ENCODE assay signal across 26 cellular contexts in the genomic region with DNA sequence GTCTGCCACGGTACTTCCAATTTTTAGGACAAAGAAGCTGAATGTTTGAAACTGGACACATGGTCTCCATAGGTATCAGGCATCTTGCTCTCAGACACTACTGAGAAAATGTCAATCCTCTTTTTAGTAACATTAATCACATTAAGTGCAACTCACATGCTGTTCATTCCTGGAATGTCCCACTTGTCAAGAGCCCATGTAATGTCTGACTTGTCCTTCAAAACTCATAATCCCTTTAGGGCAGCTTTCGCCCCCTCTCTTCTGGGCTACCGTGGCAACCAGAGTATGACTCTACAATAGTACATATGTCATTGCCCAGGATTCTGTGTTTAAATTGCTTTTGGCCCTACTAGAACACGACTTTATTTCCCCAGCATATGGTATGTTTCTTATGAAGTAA. TPM values are rescaled to one million over a fixed set of nuclear protein-coding genes. Genes with fewer than 3 reads are reported as not detected.
DNase-seq lines count a peak whose midpoint lies in the region; ATAC-seq, FAIRE-seq and TF ChIP-seq lines count a peak whose summit lies in the region.
"Had no signal": no experiment of that assay in that cellular context is flagged by ENCODE, and none has a peak within 500 bp of the region (broad histone marks: within the 10 kb centered on the region; RNA-seq: fewer than 3 reads in every experiment).

No MANE protein-coding gene starts in this region.

- H3K9ac ChIP-seq in HepG2 (ENCODE audit: insufficient read depth, low read depth, low read length): no peak overlapping the region
- H3K9ac ChIP-seq: KMS-11 had no signal

- no peak for DNase-seq in HepG2 (ENCODE audit: low spot score)
- DNase-seq in right lobe of liver: no peak
- peak; percentile 96 for DNase-seq in NCI-H82 (lab: John Stamatoyannopoulos, UW)
- DNase-seq in left lung: no peak
- DNase-seq in DMS 273 treated with DMSO at 0.1 percent for 48 hours (lab: John Stamatoyannopoulos, UW): no peak
- DNase-seq in GM03348 (ENCODE audit: low spot score): no peak
- DNase-seq: BE2C; DMS79 treated with DMSO at 0.1 percent for 48 hours; IMR-90; MV-4-11; NCI-H1105 treated with DMSO at 0.1 percent for 48 hours; NCI-H1694; NCI-H2081; NCI-H446 treated with DMSO at 0.1 percent for 48 hours; NK-92 treated with Interleukin-12 subunit alpha and Interleukin-12 subunit beta, amount 100 ng/mL, for 24 hours; SJCRH30; T-cell had no signal

- intact Hi-C loops in HepG2 (cut with micrococcal nuclease; ENCODE audit: unreplicated experiment): no loop called here
- intact Hi-C loops in right lobe of liver (cut with DNase I): no loop called here
- intact Hi-C loops in left lung (cut with DNase I): no loop called here

- TF ChIP-seq EP300 in HepG2 (IDR thresholded peaks at IDR 0.05; ENCODE audit: low read depth in 2 of 2, low read length in 2 of 2) (no peak), HepG2 (CRISPR knock-in tag; IDR thresholded peaks at IDR 0.05; ENCODE audit: borderline replicate concordance) (no peak)

- H3K36me3 ChIP-seq in HepG2 (replicated peaks in 1 of 2; ENCODE audit: control insufficient read depth in 1 of 2, insufficient read depth in 2 of 2, low read length in 2 of 2) (no peaks in the 10 kb centered on the region), right lobe of liver (no peaks in the 10 kb centered on the region), left lung (no peaks in the 10 kb centered on the region)
- H3K36me3 ChIP-seq: BE2C, HAP-1, SJCRH30 had no signal

- WGBS in HepG2 (ENCODE audit: low lambda C conversion rate): 31% methylated on average over 4 of the region's 4 CpGs
- 76% methylated on average over 3 of the region's 4 CpGs for WGBS in right lobe of liver (ENCODE audit: insufficient coverage, low coverage, low lambda C conversion rate, missing lambda C conversion rate)

- H4K20me1 ChIP-seq in HepG2 (ENCODE audit: insufficient read depth, low read length): no peaks in the 10 kb centered on the region

- POLR2A ChIA-PET in HepG2 (lab: Yijun Ruan, JAX): interaction anchor here (1.4 kb wide), 1 partner anchor 12 kb away, joined by 7 read pairs; the partner anchor contains the start of gene NUDT16

- no peak overlapping the region for H3K27ac ChIP-seq in HepG2 (ENCODE audit: extremely low read length, insufficient read depth, low read length)
- no peak overlapping the region for H3K27ac ChIP-seq in right lobe of liver
- H3K27ac ChIP-seq in left lung: no peak overlapping the region
- H3K27ac ChIP-seq: A549, KMS-11, SJCRH30 had no signal

- H3K79me2 ChIP-seq in HepG2 (ENCODE audit: insufficient read depth, low read length): no peaks in the 10 kb centered on the region

- H3K27me3 ChIP-seq in HepG2 (ENCODE audit: control insufficient read depth in 1 of 2, insufficient read depth in 2 of 2, low read length in 2 of 2) (no peaks in the 10 kb centered on the region; a peak in 1 of 5 replicates), right lobe of liver (no peaks in the 10 kb centered on the region), left lung (no peaks in the 10 kb centered on the region)
- H3K27me3 ChIP-seq: BE2C, SJCRH30 had no signal

- H3K4me3 ChIP-seq in HepG2 (replicated peaks in 1 of 3; ENCODE audit: insufficient read depth in 1 of 3, low read depth in 2 of 3, low read length in 3 of 3) (no peak overlapping the region), right lobe of liver (no peak overlapping the region), left lung (no peak overlapping the region)
- H3K4me3 ChIP-seq: A549, GM23338, HAP-1, SJCRH30 had no signal

- H3K9me3 ChIP-seq in HepG2 (ENCODE audit: low read length) (no peaks in the 10 kb centered on the region), right lobe of liver (no peaks in the 10 kb centered on the region), left lung (no peaks in the 10 kb centered on the region)
- H3K9me3 ChIP-seq: A549, BE2C, HAP-1, SJCRH30 had no signal

- TF ChIP-seq CTCF in HepG2 (CRISPR knock-in tag; IDR thresholded peaks at IDR 0.05): no peak
- TF ChIP-seq CTCF in right lobe of liver (IDR thresholded peaks at IDR 0.05): no peak
- no peak for TF ChIP-seq CTCF in left lung (IDR thresholded peaks at IDR 0.05)

- CTCF ChIA-PET in HepG2 (lab: Yijun Ruan, JAX; ENCODE audit: low intra/inter-chr PET ratio, low total read pairs): no interaction called here

- no peak for FAIRE-seq in HepG2 (lab: Jason Lieb, UNC)
- FAIRE-seq: A549, D721Med, GM12892, HTR-8/SVneo had no signal

- in situ Hi-C loops in HepG2 (cut with HindIII; ENCODE audit: extremely low pct_ligation_motif_present, low pct_unique_long_range_greater_than_20kb): no loop called here

- TF ChIP-seq POLR2A in HepG2 (IDR thresholded peaks at IDR 0.05; ENCODE audit: insufficient read depth in 1 of 2, low read depth in 2 of 2, low read length in 2 of 2) (no peak), right lobe of liver (IDR thresholded peaks at IDR 0.05) (no peak)

- no peak for TF ChIP-seq RAD21 in HepG2 (CRISPR knock-in tag; IDR thresholded peaks at IDR 0.05)

- BruUV-seq in HepG2 (replicated peaks; lab: Mats Ljungman, UMichigan): no TSS peak

- no peak overlapping the region for H3K4me2 ChIP-seq in HepG2 (ENCODE audit: low read depth, low read length)
- H3K4me2 ChIP-seq: A549, GM23338, KMS-11 had no signal

- peak; percentile 34; the same call in 2 of the 3 replicates for ATAC-seq in HepG2
- ATAC-seq in right lobe of liver: no peak
- ATAC-seq in left lung: peak; percentile 38
- ATAC-seq in GM21526 (IDR thresholded peaks at IDR 0.05; ENCODE audit: low FRiP score, unreplicated experiment): no peak
- ATAC-seq: A549, GM23338, Panc1, T-cell had no signal

- H3K4me1 ChIP-seq in HepG2 (ENCODE audit: insufficient read depth, low read length) (peaks cover 13% of the 10 kb centered on the region), right lobe of liver (peaks cover 0 to 9% (median 2%) of the 10 kb centered on the region in 4 donors), left lung (peaks cover 0 to 1% of the 10 kb centered on the region in 2 donors)
- H3K4me1 ChIP-seq: A549, BE2C, HAP-1, SJCRH30 had no signal

- no peak overlapping the region for H2AFZ ChIP-seq in HepG2 (ENCODE audit: low read length)
- H2AFZ ChIP-seq: GM23338 had no signal

TF ChIP-seq in HepG2, 621 proteins besides CTCF, POLR2A, EP300 and RAD21 (continues in another document):
- TF ChIP-seq RXRA (CRISPR knock-in tag; IDR thresholded peaks at IDR 0.05) (no peak), ATF4 (CRISPR knock-in tag; IDR thresholded peaks at IDR 0.05) (no peak), PBX2 (CRISPR knock-in tag; IDR thresholded peaks at IDR 0.05) (no peak)
- TF ChIP-seq, protein P1, sequence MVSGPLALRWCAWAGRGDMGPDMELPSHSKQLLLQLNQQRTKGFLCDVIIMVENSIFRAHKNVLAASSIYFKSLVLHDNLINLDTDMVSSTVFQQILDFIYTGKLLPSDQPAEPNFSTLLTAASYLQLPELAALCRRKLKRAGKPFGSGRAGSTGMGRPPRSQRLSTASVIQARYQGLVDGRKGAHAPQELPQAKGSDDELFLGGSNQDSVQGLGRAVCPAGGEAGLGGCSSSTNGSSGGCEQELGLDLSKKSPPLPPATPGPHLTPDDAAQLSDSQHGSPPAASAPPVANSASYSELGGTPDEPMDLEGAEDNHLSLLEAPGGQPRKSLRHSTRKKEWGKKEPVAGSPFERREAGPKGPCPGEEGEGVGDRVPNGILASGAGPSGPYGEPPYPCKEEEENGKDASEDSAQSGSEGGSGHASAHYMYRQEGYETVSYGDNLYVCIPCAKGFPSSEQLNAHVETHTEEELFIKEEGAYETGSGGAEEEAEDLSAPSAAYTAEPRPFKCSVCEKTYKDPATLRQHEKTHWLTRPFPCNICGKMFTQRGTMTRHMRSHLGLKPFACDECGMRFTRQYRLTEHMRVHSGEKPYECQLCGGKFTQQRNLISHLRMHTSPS (CRISPR knock-in tag; IDR thresholded peaks at IDR 0.05; ENCODE audit: low read depth): no peak

RNA-seq across cellular contexts. Expression of gene NUDT16, which starts 12.3 kb away (rescaled TPM):
- total RNA-seq in HepG2 (2016; rRNA removed; fragmentation: Illumina TruSeq; extraction: Trizol): 13.7 and 14.8 TPM in 2 replicates
- 16.7 and 16.9 TPM in 2 replicates for total RNA-seq in HepG2 (2016; cell fraction: cytosol; rRNA removed; fragmentation: Illumina TruSeq; extraction: Trizol; ENCODE audit: low read depth)
- total RNA-seq in HepG2 (2016; cell fraction: insoluble cytoplasmic fraction; rRNA removed; fragmentation: Illumina TruSeq; extraction: Trizol): 13.3 and 15.6 TPM in 2 replicates
- 12.9 and 14.3 TPM in 2 replicates for total RNA-seq in HepG2 (2016; cell fraction: membrane; rRNA removed; fragmentation: Illumina TruSeq; extraction: Trizol)
- total RNA-seq in HepG2 (2016; cell fraction: nucleus; rRNA removed; fragmentation: Illumina TruSeq; extraction: Trizol): 13.6 and 16.2 TPM in 2 replicates
- 5.4 and 7.7 TPM in 2 replicates for polyA plus RNA-seq in HepG2 (2011; rRNA removed)
- polyA plus RNA-seq in HepG2 (2011; cell fraction: cytosol; rRNA removed): 4.1 and 5.1 TPM in 2 replicates
- polyA plus RNA-seq in HepG2 (2011; cell fraction: nucleus; rRNA removed): 10.0 and 14.9 TPM in 2 replicates
- 10.3 and 10.7 TPM in 2 replicates for polyA plus RNA-seq in HepG2 (2012)
- polyA plus RNA-seq in HepG2 (2016; cell fraction: cytosol; fragmentation: Illumina TruSeq; extraction: Trizol; ENCODE audit: low read depth): 2.7 and 3.4 TPM in 2 replicates
- 15.5 and 16.2 TPM in 2 replicates for polyA plus RNA-seq in HepG2 (2016; cell fraction: insoluble cytoplasmic fraction; fragmentation: Illumina TruSeq; extraction: Trizol; ENCODE audit: low read depth)
- polyA plus RNA-seq in HepG2 (2016; cell fraction: membrane; fragmentation: Illumina TruSeq; extraction: Trizol; ENCODE audit: low read depth): 6.3 and 6.4 TPM in 2 replicates
- polyA plus RNA-seq in HepG2 (2016; cell fraction: nucleus; fragmentation: Illumina TruSeq; extraction: Trizol; ENCODE audit: insufficient read depth, low read depth): 28.6 and 28.8 TPM in 2 replicates
- 3.4 and 9.8 TPM in 2 replicates for polyA minus RNA-seq in HepG2 (2011; rRNA and poly(A)+ RNA removed; ENCODE audit: low replicate concordance)
- polyA minus RNA-seq in HepG2 (2011; cell fraction: cytosol; rRNA and poly(A)+ RNA removed): 3.9 and 4.0 TPM in 2 replicates
- 14.7 and 15.1 TPM in 2 replicates for polyA minus RNA-seq in HepG2 (2011; cell fraction: nucleus; rRNA and poly(A)+ RNA removed)
- total RNA-seq in right lobe of liver: 10 to 100 TPM; 16.7 to 36.4 (median 20.3) TPM
- 10 to 100 TPM; 24.7 to 34.4 TPM for total RNA-seq in left lung

Comparison
In these comparisons a context has a peak if more than half of its experiments do, and no peak if none do; other contexts are left out.
1. ATAC-seq: peak in HepG2 (single experiment) and left lung (single experiment); none in right lobe of liver (0 of 4) and GM21526 (single experiment).